ENCODE assay signal across 13 cellular contexts in genomic region chr10:104321226-104321625, GRCh38. TPM values are rescaled to one million over a fixed set of nuclear protein-coding genes. Genes with fewer than 3 reads are reported as not detected.
DNase-seq lines count a peak whose midpoint lies in the region; ATAC-seq and TF ChIP-seq lines count a peak whose summit lies in the region.
"Had no signal": no experiment of that assay in that cellular context is flagged by ENCODE, and none has a peak within 500 bp of the region (broad histone marks: within the 10 kb centered on the region; RNA-seq: fewer than 3 reads in every experiment).

No MANE protein-coding gene starts in this region.

- H3K56ac ChIP-seq in IMR-90 (ENCODE audit: extremely low read depth, insufficient read depth, low read length), result no peak overlapping the region

- no peak overlapping the region for H3K14ac ChIP-seq in IMR-90 (replicated peaks; ENCODE audit: low read depth, low read length)

- no peak overlapping the region for H4K5ac ChIP-seq in IMR-90 (ENCODE audit: low read depth, low read length)

- peak overlapping the region in 2 of 4 donors; percentile 80 to 85 for H3K4me3 Mint-ChIP-seq in CD4-positive, CD25-positive, alpha-beta regulatory T cell
- H3K4me3 Mint-ChIP-seq in nephron, result no peak overlapping the region

- no peaks in the 10 kb centered on the region for H3K9me3 ChIP-seq in CD4-positive, CD25-positive, alpha-beta regulatory T cell (ENCODE audit: control insufficient read depth in 2 of 2, low read length in 2 of 2)
- no peaks in the 10 kb centered on the region for H3K9me3 ChIP-seq in IMR-90 (ENCODE audit: control insufficient read depth, insufficient read depth, low read length)

- H3K36me3 Mint-ChIP-seq in CD4-positive, CD25-positive, alpha-beta regulatory T cell, result peaks cover 11% of the 10 kb centered on the region
- peaks cover 24% of the 10 kb centered on the region for H3K36me3 Mint-ChIP-seq in nephron (ENCODE audit: low read depth)

- no peak overlapping the region for H3K4me2 ChIP-seq in IMR-90 (ENCODE audit: low read depth, low read length)

- DNase-seq in CD4-positive, CD25-positive, alpha-beta regulatory T cell, result no peak
- no peak for DNase-seq in IMR-90
- no peak for DNase-seq in foreskin keratinocyte
- no peak for DNase-seq in HT-29 (ENCODE audit: low spot score)
- no peak for DNase-seq in islet precursor cell
- no peak for DNase-seq in KG1 (lab: John Stamatoyannopoulos, UW)
- DNase-seq: dermis blood vessel endothelial cell, NCI-H1105 treated with DMSO at 0.1 percent for 48 hours, NCI-H446 treated with DMSO at 0.1 percent for 48 hours had no signal

- H2AFZ ChIP-seq in IMR-90 (replicated peaks; ENCODE audit: low read length, poor library complexity), result no peak overlapping the region

- H3K18ac ChIP-seq in IMR-90 (ENCODE audit: low read depth, low read length), result no peak overlapping the region

- no peak overlapping the region; a peak in 1 of 4 replicates for H4K8ac ChIP-seq in IMR-90 (ENCODE audit: low read depth in 2 of 2, low read length in 2 of 2)

- no peak overlapping the region for H2AK5ac ChIP-seq in IMR-90 (ENCODE audit: low read depth, low read length)

- peaks cover 68% of the 10 kb centered on the region for H3K9me1 ChIP-seq in IMR-90 (ENCODE audit: insufficient read depth, low read length)

- 0 out of 2 replicates have a peak, but pooled peaks have one; percentile 1 for TF ChIP-seq POLR2A in IMR-90 (IDR thresholded peaks at IDR 0.05; ENCODE audit: low read depth, low read length)

- H3K36me3 ChIP-seq in CD4-positive, CD25-positive, alpha-beta regulatory T cell (ENCODE audit: control insufficient read depth, insufficient read depth, low read length), result peaks cover 12% of the 10 kb centered on the region
- no peaks in the 10 kb centered on the region; the same call in 1 of the 2 replicates for H3K36me3 ChIP-seq in IMR-90 (ENCODE audit: control insufficient read depth, insufficient read depth, low read length)

- H4K20me1 ChIP-seq in IMR-90 (ENCODE audit: insufficient read depth, low read length), result peaks cover 98% of the 10 kb centered on the region

- no peak for TF ChIP-seq RAD21 in IMR-90 (IDR thresholded peaks at IDR 0.05; ENCODE audit: low read length)

- dilution Hi-C loops in IMR-90 (cut with HindIII; ENCODE audit: low sequenced_read_pairs, unreplicated experiment), result no loop called here

- H4K91ac ChIP-seq in IMR-90 (ENCODE audit: insufficient read depth, low read depth, low read length), result no peak overlapping the region

- H2BK120ac ChIP-seq in IMR-90 (ENCODE audit: low read depth, low read length), result no peak overlapping the region

- H3K4me3 ChIP-seq in CD4-positive, CD25-positive, alpha-beta regulatory T cell (ENCODE audit: low read depth, low read length), result peak overlapping the region; percentile 39
- H3K4me3 ChIP-seq in IMR-90 (ENCODE audit: insufficient read depth, low read depth, low read length), result no peak overlapping the region

- H3K4me1 ChIP-seq in CD4-positive, CD25-positive, alpha-beta regulatory T cell (ENCODE audit: control insufficient read depth, insufficient read depth, low read length, poor library complexity, severe bottlenecking), result peaks cover 69% of the 10 kb centered on the region
- H3K4me1 ChIP-seq in IMR-90 (ENCODE audit: control insufficient read depth, insufficient read depth, low read length) (peaks cover 43% of the 10 kb centered on the region), foreskin keratinocyte (peaks cover 51% of the 10 kb centered on the region)

- TF ChIP-seq CTCF in IMR-90 (conservative IDR thresholded peaks at IDR 0.05; ENCODE audit: low read depth, low read length) (no peak), foreskin keratinocyte (conservative IDR thresholded peaks at IDR 0.05) (no peak), nephron (IDR thresholded peaks at IDR 0.05; ENCODE audit: unreplicated experiment in 3 of 3) (no peak)

- no peak overlapping the region for H2BK20ac ChIP-seq in IMR-90 (ENCODE audit: low read depth, low read length)

- no peak for ATAC-seq in CD4-positive, CD25-positive, alpha-beta regulatory T cell (ENCODE audit: low read depth in 2 of 2)
- ATAC-seq in IMR-90 (ENCODE audit: low read depth) (no peak), foreskin keratinocyte (no peak), HG02678 (IDR thresholded peaks at IDR 0.05; ENCODE audit: unreplicated experiment) (no peak)
- ATAC-seq: sciatic nerve had no signal

- H2BK5ac ChIP-seq in IMR-90 (ENCODE audit: low read depth, low read length, poor library complexity, severe bottlenecking), result no peak overlapping the region

- H3K27ac ChIP-seq in CD4-positive, CD25-positive, alpha-beta regulatory T cell (ENCODE audit: insufficient read depth, low read length, poor library complexity, severe bottlenecking), result peak overlapping the region; percentile 30
- H3K27ac ChIP-seq in IMR-90 (ENCODE audit: insufficient read depth, low read length) (no peak overlapping the region), foreskin keratinocyte (peak overlapping the region; percentile 85)

- no peak overlapping the region for H3K9ac ChIP-seq in IMR-90 (ENCODE audit: low read depth, low read length)

- no TSS peak for BruUV-seq in IMR-90 (replicated peaks; lab: Mats Ljungman, UMichigan)

- WGBS in IMR-90 (ENCODE audit: extremely low coverage in 2 of 2, insufficient read length in 1 of 2), 2 experiments, result no CpG with 5 or more reads among the region's 6 CpGs

- CTCF ChIA-PET in IMR-90 (lab: Yijun Ruan, JAX), result interaction anchor here (0.7 to 1.1 kb wide), 3 partner anchors 11 to 15 kb away, joined by 3 read pairs; no protein-coding TSS in a partner anchor

- no peak overlapping the region for H3K23ac ChIP-seq in IMR-90 (ENCODE audit: low read depth, low read length)

- peaks cover 15 to 92% (median 69%) of the 10 kb centered on the region in 4 donors for H3K4me1 Mint-ChIP-seq in CD4-positive, CD25-positive, alpha-beta regulatory T cell
- H3K4me1 Mint-ChIP-seq in nephron, result peaks cover 69% of the 10 kb centered on the region

- POLR2A ChIA-PET in IMR-90 (lab: Charles Lee; ENCODE audit: unreplicated experiment), result interaction anchor here (1.3 kb wide), 1 partner anchor 9 kb away, joined by 3 read pairs; no protein-coding TSS in a partner anchor

- H3K79me1 ChIP-seq in IMR-90 (ENCODE audit: low read depth in 1 of 2, low read length in 2 of 2), result peaks cover 10 to 92% of the 10 kb centered on the region in 2 experiments

- H3K27me3 ChIP-seq in CD4-positive, CD25-positive, alpha-beta regulatory T cell (ENCODE audit: control insufficient read depth, insufficient read depth, low read length), result no peaks in the 10 kb centered on the region
- H3K27me3 ChIP-seq in IMR-90 (ENCODE audit: control insufficient read depth, insufficient read depth, low read length) (no peaks in the 10 kb centered on the region), foreskin keratinocyte (no peaks in the 10 kb centered on the region)

- no peaks in the 10 kb centered on the region for H3K9me3 Mint-ChIP-seq in CD4-positive, CD25-positive, alpha-beta regulatory T cell
- H3K9me3 Mint-ChIP-seq in nephron, result no peaks in the 10 kb centered on the region

- in situ Hi-C loops in IMR-90 (cut with MboI; ENCODE audit: low sequenced_read_pairs), result no loop called here

- no peaks in the 10 kb centered on the region for H3K27me3 Mint-ChIP-seq in CD4-positive, CD25-positive, alpha-beta regulatory T cell
- peaks cover 4% of the 10 kb centered on the region for H3K27me3 Mint-ChIP-seq in nephron (ENCODE audit: low read depth)

- no peak overlapping the region for H2BK15ac ChIP-seq in IMR-90 (ENCODE audit: low read depth, low read length)

- no peak overlapping the region for H3K4ac ChIP-seq in IMR-90 (ENCODE audit: low read depth, low read length)

- no peak overlapping the region for H2AK9ac ChIP-seq in IMR-90 (replicated peaks; ENCODE audit: low read depth, low read length, poor library complexity)

- H3K27ac Mint-ChIP-seq in CD4-positive, CD25-positive, alpha-beta regulatory T cell, result peak overlapping the region; percentile 20 to 98 (median 97)
- H3K27ac Mint-ChIP-seq in nephron, result peak overlapping the region in 2 of 3 experiments; percentile 46 to 58

- intact Hi-C loops in IMR-90 (cut with micrococcal nuclease), result no loop called here

TF ChIP-seq in IMR-90, 13 proteins besides CTCF, POLR2A, EP300 and RAD21 (continues in another document):
- TF ChIP-seq RCOR1 (IDR thresholded peaks at IDR 0.05; ENCODE audit: insufficient replicate concordance, low read length), result no peak

RNA-seq across cellular contexts. Expression of gene ITPRIP, which starts 17.0 kb away (rescaled TPM):
- total RNA-seq in CD4-positive, CD25-positive, alpha-beta regulatory T cell, result 68.4 TPM
- polyA plus RNA-seq in CD4-positive, CD25-positive, alpha-beta regulatory T cell, result 10 to 100 TPM; 10.9 to 16.8 (median 12.5) TPM
- total RNA-seq in IMR-90 (2012; rRNA removed) (7.2 and 7.5 TPM in 2 replicates), foreskin keratinocyte (12.3 and 12.4 TPM in 2 replicates)
- polyA plus RNA-seq in IMR-90 (2012; rRNA removed) (31.9 and 38.1 TPM in 2 replicates), foreskin keratinocyte (11.2 and 11.3 TPM in 2 replicates)
- 24.7 and 46.9 TPM in 2 replicates for polyA plus RNA-seq in IMR-90 (2012; cell fraction: cytosol; rRNA removed)
- 64.8 and 65.2 TPM in 2 replicates for polyA plus RNA-seq in IMR-90 (2012; cell fraction: nucleus; rRNA removed; ENCODE audit: low replicate concordance)
- 1.9 and 2.4 TPM in 2 replicates for total RNA-seq in HT-29 (2014; rRNA removed; shearing (Covaris generic))

RNA-seq across cellular contexts. Expression of gene CFAP58, which starts 32.4 kb away (rescaled TPM):
- total RNA-seq in CD4-positive, CD25-positive, alpha-beta regulatory T cell, result not detected
- polyA plus RNA-seq in CD4-positive, CD25-positive, alpha-beta regulatory T cell, result under 1 TPM in 1 of 4 donors, not detected in 3; 0.51 TPM
- total RNA-seq in IMR-90 (2012; rRNA removed) (0.36 and 0.83 TPM in 2 replicates), foreskin keratinocyte (0.17 and 0.74 TPM in 2 replicates)
- polyA plus RNA-seq in IMR-90 (2012; rRNA removed) (0.57 and 0.72 TPM in 2 replicates), foreskin keratinocyte (0.25 and 0.48 TPM in 2 replicates)
- 0.03 and 0.09 TPM in 2 replicates for polyA plus RNA-seq in IMR-90 (2012; cell fraction: cytosol; rRNA removed)
- 0.14 and 1.3 TPM in 2 replicates for polyA plus RNA-seq in IMR-90 (2012; cell fraction: nucleus; rRNA removed; ENCODE audit: low replicate concordance)
- total RNA-seq in HT-29 (2014; rRNA removed; shearing (Covaris generic)), result 0.03 TPM in 1 of 2 replicates, not detected in the other
- total RNA-seq: HepG2 had no signal

RNA-seq across cellular contexts. Expression of gene GSTO2, which starts 52.2 kb away (rescaled TPM):
- total RNA-seq in CD4-positive, CD25-positive, alpha-beta regulatory T cell, result 1.7 TPM
- 1 to 10 TPM in 2 of 4 donors, under 1 TPM in 2; 0.35 to 3.6 (median 1.1) TPM for polyA plus RNA-seq in CD4-positive, CD25-positive, alpha-beta regulatory T cell
- total RNA-seq in IMR-90 (2012; rRNA removed) (1.9 and 2.3 TPM in 2 replicates), foreskin keratinocyte (45.0 and 55.8 TPM in 2 replicates)
- polyA plus RNA-seq in IMR-90 (2012; rRNA removed) (1.1 and 1.4 TPM in 2 replicates), foreskin keratinocyte (55.4 and 65.9 TPM in 2 replicates)
- polyA plus RNA-seq in IMR-90 (2012; cell fraction: cytosol; rRNA removed), result 1.0 and 3.0 TPM in 2 replicates
- 1.2 and 2.8 TPM in 2 replicates for polyA plus RNA-seq in IMR-90 (2012; cell fraction: nucleus; rRNA removed; ENCODE audit: low replicate concordance)
- total RNA-seq in HT-29 (2014; rRNA removed; shearing (Covaris generic)), result 31.4 and 31.8 TPM in 2 replicates
